ENCODE assay signal across 23 cellular contexts in genomic region chr10:49009231-49009979, GRCh38.
DNase-seq lines count a peak whose midpoint lies in the region; ATAC-seq and TF ChIP-seq lines count a peak whose summit lies in the region.
"Had no signal": no experiment of that assay in that cellular context is flagged by ENCODE, and none has a peak within 500 bp of the region (broad histone marks: within the 10 kb centered on the region; RNA-seq: fewer than 3 reads in every experiment).

No MANE protein-coding gene starts in this region.

- H3K36me3 ChIP-seq in OCI-LY7 (ENCODE audit: insufficient read depth, low read length) (no peaks in the 10 kb centered on the region), hepatocyte (replicated peaks; ENCODE audit: insufficient read depth, low read depth) (no peaks in the 10 kb centered on the region)

- no peak for DNase-seq in OCI-LY7 (ENCODE audit: low spot score)
- peak; percentile 23 for DNase-seq in ecto neural progenitor cell (ENCODE audit: low spot score)
- DNase-seq in hepatocyte (ENCODE audit: low spot score): peak; percentile 31
- DNase-seq in sciatic nerve (ENCODE audit: low spot score): no peak
- DNase-seq in caudate nucleus (lab: John Stamatoyannopoulos, UW): no peak
- DNase-seq in AG08395 (ENCODE audit: low spot score): no peak
- DNase-seq: activated CD4-positive, alpha-beta memory T cell treated with anti-CD3 and anti-CD28 coated beads, Interleukin-2, amount 10 ng/mL, durations not matched to agents 7 days and 5 days; activated CD4-positive, CD25-positive, alpha-beta regulatory T cell treated with anti-CD3 and anti-CD28 coated beads, Interleukin-2, amount 50 U/mL, for 72 hours; activated naive CD8-positive, alpha-beta T cell treated with anti-CD3 and anti-CD28 coated beads, Interleukin-2, amount 10 ng/mL, durations not matched to agents 7 days and 5 days; body of pancreas; CD4-positive, CD25-positive, alpha-beta regulatory T cell; effector CD8-positive, alpha-beta T cell; NCI-H1105; NCI-H2029 treated with DMSO at 0.1 percent for 48 hours; NCI-H345; NCI-H82; SHP77; stimulated activated CD4-positive, alpha-beta T cell treated with anti-CD3 and anti-CD28 coated beads, Interleukin-4, amount 100 ng/mL, for 4 hours; stimulated activated naive CD4-positive, alpha-beta T cell treated with Interleukin-2 at 50 U/mL for 16 hours; T-helper 1 cell; testis had no signal

- H3K79me2 ChIP-seq in OCI-LY7 (ENCODE audit: insufficient read depth, low read depth, low read length) (no peaks in the 10 kb centered on the region), hepatocyte (no peaks in the 10 kb centered on the region)

- intact Hi-C loops in OCI-LY7 (cut with micrococcal nuclease; ENCODE audit: unreplicated experiment) (no loop called here), sciatic nerve (cut with DNase I) (no loop called here)

- 48% methylated on average over 8 of the region's 8 CpGs for WGBS in hepatocyte (ENCODE audit: low lambda C conversion rate, missing lambda C conversion rate)

- no peaks in the 10 kb centered on the region for H3K9me3 ChIP-seq in OCI-LY7 (ENCODE audit: low read length)
- H3K9me3 ChIP-seq in hepatocyte (ENCODE audit: low read depth): no peaks in the 10 kb centered on the region
- H3K9me3 ChIP-seq: body of pancreas, testis had no signal

- ATAC-seq in sciatic nerve (peak; percentile 44), HG03571 (IDR thresholded peaks at IDR 0.05; ENCODE audit: unreplicated experiment) (no peak)
- ATAC-seq: body of pancreas, HCT116 had no signal

- CTCF ChIA-PET in OCI-LY7 (lab: Charles Lee; ENCODE audit: unreplicated experiment): no interaction called here

- H3K27me3 ChIP-seq in hepatocyte: no peaks in the 10 kb centered on the region
- H3K27me3 ChIP-seq: body of pancreas, testis had no signal

- no peaks in the 10 kb centered on the region for H3K9me2 ChIP-seq in OCI-LY7 (ENCODE audit: insufficient read depth, low read length)
- H3K9me2 ChIP-seq in hepatocyte (replicated peaks; ENCODE audit: insufficient read depth): no peaks in the 10 kb centered on the region

- H3K4me2 ChIP-seq in OCI-LY7 (ENCODE audit: low read length) (no peak overlapping the region), hepatocyte (no peak overlapping the region)

- TF ChIP-seq CTCF in OCI-LY7 (conservative IDR thresholded peaks at IDR 0.05; ENCODE audit: low read length) (no peak), hepatocyte (IDR thresholded peaks at IDR 0.05; ENCODE audit: poor library complexity) (no peak)

- no TSS peak for BruUV-seq in OCI-LY7 (replicated peaks; lab: Mats Ljungman, UMichigan)

- peak overlapping the region; percentile 24; the same call in 1 of the 2 replicates for H2AFZ ChIP-seq in OCI-LY7 (ENCODE audit: low read length)
- no peak overlapping the region for H2AFZ ChIP-seq in hepatocyte

- H3K4me3 ChIP-seq in OCI-LY7 (ENCODE audit: low read depth, low read length, poor library complexity, severe bottlenecking) (no peak overlapping the region), hepatocyte (no peak overlapping the region)
- H3K4me3 ChIP-seq: body of pancreas, testis had no signal

- H3K27ac ChIP-seq in OCI-LY7 (ENCODE audit: low read depth, low read length, poor library complexity, severe bottlenecking) (no peak overlapping the region), hepatocyte (peak overlapping the region; percentile 55), caudate nucleus (ENCODE audit: low read depth, low read length) (no peak overlapping the region)
- H3K27ac ChIP-seq: body of pancreas, testis had no signal

- H3K4me1 ChIP-seq in OCI-LY7 (ENCODE audit: insufficient read depth, low read length, poor library complexity, severe bottlenecking) (peaks cover 30% of the 10 kb centered on the region), hepatocyte (ENCODE audit: insufficient read depth) (peaks cover 27% of the 10 kb centered on the region)
- H3K4me1 ChIP-seq: body of pancreas had no signal

- H4K20me1 ChIP-seq in OCI-LY7 (ENCODE audit: insufficient read depth, low read length) (no peaks in the 10 kb centered on the region), hepatocyte (ENCODE audit: insufficient read depth, poor library complexity, severe bottlenecking) (no peaks in the 10 kb centered on the region)

- POLR2A ChIA-PET in OCI-LY7 (lab: Charles Lee): interaction anchor here (0.6 to 1.3 kb wide), 5 partner anchors 10 to 146 kb away, joined by 3 to 5 read pairs (median 3); no protein-coding TSS in a partner anchor

Comparison
In these comparisons a context has a peak if more than half of its experiments do, and no peak if none do; other contexts are left out.
1. DNase-seq: peak in ecto neural progenitor cell (single experiment) and hepatocyte (single experiment); none in OCI-LY7 (single experiment), sciatic nerve (single experiment), caudate nucleus (0 of 61) and AG08395 (single experiment).